Comparison of ENCODE assay signal across 8 cellular contexts in genomic region chr7:65006094-65006992, GRCh38. TPM values are rescaled to one million over a fixed set of nuclear protein-coding genes. Genes with fewer than 3 reads are reported as not detected.
DNase-seq lines count a peak whose midpoint lies in the region; ATAC-seq and TF ChIP-seq lines count a peak whose summit lies in the region.

A gene with protein sequence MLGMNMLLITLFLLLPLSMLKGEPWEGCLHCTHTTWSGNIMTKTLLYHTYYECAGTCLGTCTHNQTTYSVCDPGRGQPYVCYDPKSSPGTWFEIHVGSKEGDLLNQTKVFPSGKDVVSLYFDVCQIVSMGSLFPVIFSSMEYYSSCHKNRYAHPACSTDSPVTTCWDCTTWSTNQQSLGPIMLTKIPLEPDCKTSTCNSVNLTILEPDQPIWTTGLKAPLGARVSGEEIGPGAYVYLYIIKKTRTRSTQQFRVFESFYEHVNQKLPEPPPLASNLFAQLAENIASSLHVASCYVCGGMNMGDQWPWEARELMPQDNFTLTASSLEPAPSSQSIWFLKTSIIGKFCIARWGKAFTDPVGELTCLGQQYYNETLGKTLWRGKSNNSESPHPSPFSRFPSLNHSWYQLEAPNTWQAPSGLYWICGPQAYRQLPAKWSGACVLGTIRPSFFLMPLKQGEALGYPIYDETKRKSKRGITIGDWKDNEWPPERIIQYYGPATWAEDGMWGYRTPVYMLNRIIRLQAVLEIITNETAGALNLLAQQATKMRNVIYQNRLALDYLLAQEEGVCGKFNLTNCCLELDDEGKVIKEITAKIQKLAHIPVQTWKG (minus strand): TSS chr7:65006687. CDS start chr7:64993026, 13,661 bp downstream.

- H3K4me1 Mint-ChIP-seq in WTC11: peaks cover 23% of the 10 kb centered on the region

- ATAC-seq in GM18870 (IDR thresholded peaks at IDR 0.05; ENCODE audit: unreplicated experiment): peak; percentile 100
- ATAC-seq in HG03135 (IDR thresholded peaks at IDR 0.05; ENCODE audit: unreplicated experiment): peak; percentile 100
- ATAC-seq in WTC11: peak; percentile 99

- H3K4me3 Mint-ChIP-seq in WTC11: peak within 1 kb of the TSS; percentile 93

- WGBS in spleen, 5 donors: 0 to 1% (median 1%) methylated on average over 32 to 33 of the region's 33 CpGs

- CTCF ChIA-PET in WTC11 (lab: Charles Lee): interaction anchor here (1.0 to 1.9 kb wide), 4 partner anchors 32 to 118 kb away, joined by 3 to 10 read pairs (median 6); no protein-coding TSS in a partner anchor

- peak within 1 kb of the TSS; percentile 77 for H3K27ac ChIP-seq in caudate nucleus (ENCODE audit: low read depth, low read length)
- H3K27ac ChIP-seq in spleen: peak within 1 kb of the TSS; percentile 84 to 93 (median 90)

- H3K27me3 ChIP-seq in spleen (replicated peaks in 1 of 7): no peaks in the 10 kb centered on the region

- POLR2A ChIA-PET in WTC11 (lab: Charles Lee): interaction anchor here (0.5 to 2.1 kb wide), 10 partner anchors 11 to 1841 kb away, joined by 3 to 15 read pairs (median 4); no protein-coding TSS in a partner anchor

- H3K27me3 Mint-ChIP-seq in WTC11 (ENCODE audit: low read depth): no peaks in the 10 kb centered on the region; the same call in 1 of the 2 replicates

- H3K4me1 ChIP-seq in spleen: peaks cover 13 to 49% (median 35%) of the 10 kb centered on the region in 6 donors

- peaks cover 26% of the 10 kb centered on the region for H3K36me3 Mint-ChIP-seq in WTC11

- H3K4me3 ChIP-seq in spleen: peak within 1 kb of the TSS; percentile 53 to 86 (median 70)

- intact Hi-C loops in spleen (cut with DNase I; ENCODE audit: low total_unique reads): no loop called here

- TF ChIP-seq POLR2A in spleen (IDR thresholded peaks at IDR 0.05): peak; percentile 82 to 96 (median 92)

- peaks cover 0 to 28% (median 7%) of the 10 kb centered on the region in 6 donors for H3K36me3 ChIP-seq in spleen

- DNase-seq in ACHN: peak; percentile 98
- peak; percentile 95 for DNase-seq in NCI-H2227 treated with DMSO at 0.1 percent for 48 hours (lab: John Stamatoyannopoulos, UW)
- DNase-seq in WTC11 (ENCODE audit: low spot score): peak; percentile 86
- DNase-seq in caudate nucleus (lab: John Stamatoyannopoulos, UW): peak; percentile 64 to 99 (median 95)
- peak; percentile 98 for DNase-seq in inferior parietal cortex (ENCODE audit: extremely low spot score)
- DNase-seq in spleen: peak; percentile 97

- TF ChIP-seq CTCF in WTC11 (IDR thresholded peaks at IDR 0.05) (no peak), spleen (IDR thresholded peaks at IDR 0.05 in 8 of 11, conservative IDR thresholded peaks at IDR 0.05 in 3 of 11) (no peak)

- in situ Hi-C loops in ACHN (cut with HindIII; ENCODE audit: low pct_ligation_motif_present, low pct_unique_long_range_greater_than_20kb, low sequenced_read_pairs): no loop called here

- H3K9me3 ChIP-seq in spleen: peaks cover 0 to 29% (median 22%) of the 10 kb centered on the region in 8 donors

- H3K27ac Mint-ChIP-seq in WTC11: peak within 1 kb of the TSS; percentile 98

- peaks cover 26% of the 10 kb centered on the region for H3K9me3 Mint-ChIP-seq in WTC11

TF ChIP-seq in WTC11, 78 proteins besides CTCF, POLR2A, EP300 and RAD21:
- TF ChIP-seq ARID4B (CRISPR knock-in tag; IDR thresholded peaks at IDR 0.05; ENCODE audit: borderline replicate concordance): 0 out of 2 replicates have a peak, but pooled peaks have one; percentile 65
- no peak for TF ChIP-seq PRDM15 (CRISPR knock-in tag; IDR thresholded peaks at IDR 0.05)
- no peak for TF ChIP-seq NR1H2 (CRISPR knock-in tag; IDR thresholded peaks at IDR 0.05)
- 0 out of 2 replicates have a peak, but pooled peaks have one; percentile 35 for TF ChIP-seq SMAD4 (CRISPR knock-in tag; IDR thresholded peaks at IDR 0.05)
- no peak for TF ChIP-seq ZNF263 (CRISPR knock-in tag; IDR thresholded peaks at IDR 0.05; ENCODE audit: low read depth)
- TF ChIP-seq TEAD4 (CRISPR knock-in tag; IDR thresholded peaks at IDR 0.05): 0 out of 2 replicates have a peak, but pooled peaks have one; percentile 25
- 0 out of 2 replicates have a peak, but pooled peaks have one; percentile 52 for TF ChIP-seq TEAD1 (CRISPR knock-in tag; IDR thresholded peaks at IDR 0.05)
- TF ChIP-seq ZNF219 (CRISPR knock-in tag; IDR thresholded peaks at IDR 0.05; ENCODE audit: borderline replicate concordance): no peak
- TF ChIP-seq E2F4 (CRISPR knock-in tag; IDR thresholded peaks at IDR 0.05; ENCODE audit: borderline replicate concordance, low read depth): no peak
- peak; percentile 20; the same call in 1 of the 2 replicates for TF ChIP-seq SP1 (CRISPR knock-in tag; conservative IDR thresholded peaks at IDR 0.05)
- TF ChIP-seq ZNF232 (CRISPR knock-in tag; IDR thresholded peaks at IDR 0.05): 0 out of 2 replicates have a peak, but pooled peaks have one; percentile 48
- peak; percentile 87 for TF ChIP-seq NFYB (CRISPR knock-in tag; conservative IDR thresholded peaks at IDR 0.05; ENCODE audit: low read depth)
- TF ChIP-seq, protein P1, sequence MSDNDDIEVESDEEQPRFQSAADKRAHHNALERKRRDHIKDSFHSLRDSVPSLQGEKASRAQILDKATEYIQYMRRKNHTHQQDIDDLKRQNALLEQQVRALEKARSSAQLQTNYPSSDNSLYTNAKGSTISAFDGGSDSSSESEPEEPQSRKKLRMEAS (CRISPR knock-in tag; IDR thresholded peaks at IDR 0.05): 0 out of 2 replicates have a peak, but pooled peaks have one; percentile 15

RNA-seq across cellular contexts. Expression of the gene that starts here (rescaled TPM):
- total RNA-seq in WTC11 (2021) (10.2 to 12.1 TPM (median 11.5 TPM) in 3 replicates), spleen (10 to 100 TPM; 17.7 to 42.4 (median 25.6) TPM)
- 1 to 10 TPM; 1.4 to 3.2 (median 2.0) TPM for polyA plus RNA-seq in spleen

Comparison
In these comparisons a context has a peak if more than half of its experiments do, and no peak if none do; other contexts are left out.
1. Peak in every context shown above with its lines: DNase-seq, ATAC-seq, H3K4me3 ChIP-seq and H3K27ac ChIP-seq.